ENCODE assay signal across 13 cellular contexts in the genomic region with DNA sequence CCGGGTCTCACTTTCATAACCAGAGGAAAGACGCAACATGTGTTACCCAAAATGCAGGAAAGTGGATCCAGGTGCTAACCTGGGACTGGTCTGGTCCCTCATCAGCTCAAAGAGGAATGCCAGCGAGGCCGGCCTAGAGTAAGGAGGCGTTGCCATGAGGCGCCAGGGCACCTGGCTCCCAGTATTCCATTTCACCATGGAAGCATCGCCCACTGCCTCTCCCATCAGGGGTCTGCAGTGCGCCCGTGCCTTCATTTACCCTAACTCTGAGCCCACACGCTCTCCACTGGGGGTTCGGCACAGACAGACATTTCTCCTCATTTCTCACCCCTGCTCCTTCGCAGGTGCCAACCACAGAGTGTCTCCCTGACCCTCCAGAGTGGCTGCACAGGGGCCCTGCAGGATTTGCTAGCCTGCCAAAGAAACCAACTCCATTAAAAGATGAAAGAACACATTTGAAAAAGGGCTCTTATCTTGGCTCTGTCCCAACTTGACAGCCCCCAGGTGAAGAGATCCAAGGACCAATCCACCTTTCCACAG.
DNase-seq lines count a peak whose midpoint lies in the region; ATAC-seq, FAIRE-seq and TF ChIP-seq lines count a peak whose summit lies in the region.
"Had no signal": no experiment of that assay in that cellular context is flagged by ENCODE, and none has a peak within 500 bp of the region (broad histone marks: within the 10 kb centered on the region; RNA-seq: fewer than 3 reads in every experiment).

No MANE protein-coding gene starts in this region.

- H2AFZ ChIP-seq in PC-3 (ENCODE audit: low read length) (no peak overlapping the region), endothelial cell of umbilical vein (ENCODE audit: low read depth, low read length) (no peak overlapping the region)
- H2AFZ ChIP-seq: parathyroid adenoma had no signal

- H3K79me2 ChIP-seq in PC-3 (ENCODE audit: low read length) (peaks cover 16% of the 10 kb centered on the region), endothelial cell of umbilical vein (ENCODE audit: control insufficient read depth, insufficient read depth, low read length) (peaks cover 16% of the 10 kb centered on the region)
- H3K79me2 ChIP-seq: parathyroid adenoma had no signal

- H3K27ac ChIP-seq in BLaER1 treated with 17β-estradiol and CSF1 and Interleukin-3, amounts not matched to agents 10 nM and 100 nM, result peak overlapping the region in 9 of 11 experiments; percentile 4 to 85 (median 58); a peak in 14 of 22 replicates
- H3K27ac ChIP-seq in PC-3 (ENCODE audit: low read length) (peak overlapping the region; percentile 95), endothelial cell of umbilical vein (ENCODE audit: insufficient read depth, low read depth, low read length) (peak overlapping the region; percentile 91), sigmoid colon (peak overlapping the region; percentile 41 to 75 (median 52))
- H3K27ac ChIP-seq: C4-2B had no signal

- no peaks in the 10 kb centered on the region for H3K9me3 ChIP-seq in BLaER1 treated with 17β-estradiol and CSF1 and Interleukin-3, amounts not matched to agents 10 nM and 100 nM (replicated peaks in 1 of 11)
- H3K9me3 ChIP-seq in PC-3 (ENCODE audit: low read length) (no peaks in the 10 kb centered on the region), endothelial cell of umbilical vein (replicated peaks; ENCODE audit: control insufficient read depth, insufficient read depth, low read length) (no peaks in the 10 kb centered on the region), sigmoid colon (no peaks in the 10 kb centered on the region)

- no peaks in the 10 kb centered on the region for H3K36me3 ChIP-seq in BLaER1 treated with 17β-estradiol and CSF1 and Interleukin-3, amounts not matched to agents 10 nM and 100 nM
- H3K36me3 ChIP-seq in PC-3 (ENCODE audit: low read depth, low read length), result no peaks in the 10 kb centered on the region
- no peaks in the 10 kb centered on the region for H3K36me3 ChIP-seq in endothelial cell of umbilical vein (ENCODE audit: control insufficient read depth in 2 of 2, extremely low read depth in 1 of 2, insufficient read depth in 2 of 2, low read length in 2 of 2)
- no peaks in the 10 kb centered on the region for H3K36me3 ChIP-seq in sigmoid colon

- TF ChIP-seq POLR2A in endothelial cell of umbilical vein (IDR thresholded peaks at IDR 0.05; ENCODE audit: low read depth, low read length) (no peak), sigmoid colon (IDR thresholded peaks at IDR 0.05) (no peak)

- dilution Hi-C loops in endothelial cell of umbilical vein (cut with MboI; ENCODE audit: extremely low pct_ligation_motif_present, low sequenced_read_pairs), result no loop called here

- TF ChIP-seq CTCF in PC-3 (conservative IDR thresholded peaks at IDR 0.05; ENCODE audit: low read depth, low read length) (no peak), endothelial cell of umbilical vein (IDR thresholded peaks at IDR 0.05; ENCODE audit: extremely low read depth in 1 of 2, insufficient read depth in 1 of 2, low read depth in 1 of 2, low read length in 2 of 2) (no peak), sigmoid colon (IDR thresholded peaks at IDR 0.05) (no peak)

- BruUV-seq in PC-3 (replicated peaks; lab: Mats Ljungman, UMichigan) (no TSS peak), endothelial cell of umbilical vein (replicated peaks; lab: Mats Ljungman, UMichigan) (TSS peak; percentile 29)

- POLR2A ChIA-PET in PC-3 (lab: Charles Lee; ENCODE audit: unreplicated experiment), result no interaction called here
- POLR2A ChIA-PET in endothelial cell of umbilical vein (lab: Charles Lee), result no interaction called here

- no peak for FAIRE-seq in endothelial cell of umbilical vein (lab: Jason Lieb, UNC)

- H3K27me3 ChIP-seq in BLaER1 treated with 17β-estradiol and CSF1 and Interleukin-3, amounts not matched to agents 10 nM and 100 nM, result peaks cover 0 to 4% (median 0%) of the 10 kb centered on the region in 11 experiments; a peak in 3 of 22 replicates
- H3K27me3 ChIP-seq in PC-3 (ENCODE audit: low read length) (no peaks in the 10 kb centered on the region), endothelial cell of umbilical vein (ENCODE audit: control insufficient read depth in 2 of 2, insufficient read depth in 2 of 2, low read length in 2 of 2) (no peaks in the 10 kb centered on the region), sigmoid colon (no peaks in the 10 kb centered on the region)

- H3K4me2 ChIP-seq in BLaER1 treated with 17β-estradiol and CSF1 and Interleukin-3, amounts not matched to agents 10 nM and 100 nM, result peak overlapping the region; percentile 75 to 98 (median 88)
- H3K4me2 ChIP-seq in PC-3 (ENCODE audit: low read length), result peak overlapping the region; percentile 63
- H3K4me2 ChIP-seq in endothelial cell of umbilical vein (ENCODE audit: insufficient read depth, low read length), result peak overlapping the region; percentile 87

- no peak for TF ChIP-seq EP300 in sigmoid colon (IDR thresholded peaks at IDR 0.05)

- no peaks in the 10 kb centered on the region for H4K20me1 ChIP-seq in BLaER1 treated with 17β-estradiol and CSF1 and Interleukin-3, amounts not matched to agents 10 nM and 100 nM
- no peaks in the 10 kb centered on the region for H4K20me1 ChIP-seq in PC-3 (ENCODE audit: low read length)
- no peaks in the 10 kb centered on the region for H4K20me1 ChIP-seq in endothelial cell of umbilical vein (replicated peaks; ENCODE audit: control insufficient read depth, extremely low read depth, insufficient read depth, low read length)

- H3F3A ChIP-seq in PC-3 (ENCODE audit: low read length, unreplicated experiment), result no peaks in the 10 kb centered on the region

- ATAC-seq in PC-3, result no peak

- H3K4me1 ChIP-seq in BLaER1 treated with 17β-estradiol and CSF1 and Interleukin-3, amounts not matched to agents 10 nM and 100 nM, result peaks cover 51 to 100% (median 72%) of the 10 kb centered on the region in 10 experiments
- H3K4me1 ChIP-seq in PC-3 (ENCODE audit: insufficient read depth, low read length), result peaks cover 42% of the 10 kb centered on the region
- H3K4me1 ChIP-seq in endothelial cell of umbilical vein (ENCODE audit: control insufficient read depth, extremely low read depth, insufficient read depth, low read length), result peaks cover 43% of the 10 kb centered on the region
- peaks cover 0 to 68% (median 34%) of the 10 kb centered on the region in 4 donors for H3K4me1 ChIP-seq in sigmoid colon

- DNase-seq in PC-3, result no peak
- no peak for DNase-seq in endothelial cell of umbilical vein (ENCODE audit: low read depth, low spot score)
- no peak for DNase-seq in sigmoid colon
- no peak for DNase-seq in COLO668 (lab: John Stamatoyannopoulos, UW; ENCODE audit: unreplicated experiment)
- no peak for DNase-seq in HuH-7.5 (ENCODE audit: low spot score)
- DNase-seq in SHP77 (lab: John Stamatoyannopoulos, UW), result no peak
- no peak for DNase-seq in NCI-H510A treated with DMSO at 0.1 percent for 48 hours (lab: John Stamatoyannopoulos, UW)
- DNase-seq: activated CD8-positive, alpha-beta memory T cell treated with anti-CD3 and anti-CD28 coated beads, Interleukin-2, amount 50 U/mL, for 48 hours; immature natural killer cell; NCI-H146 had no signal

- peak overlapping the region in 5 of 10 experiments; percentile 13 to 53 (median 32); a peak in 6 of 20 replicates for H3K4me3 ChIP-seq in BLaER1 treated with 17β-estradiol and CSF1 and Interleukin-3, amounts not matched to agents 10 nM and 100 nM
- H3K4me3 ChIP-seq in PC-3 (ENCODE audit: low read length) (no peak overlapping the region), endothelial cell of umbilical vein (replicated peaks in 1 of 3; ENCODE audit: insufficient read depth in 1 of 3, low read depth in 1 of 3, low read length in 3 of 3) (no peak overlapping the region), sigmoid colon (no peak overlapping the region)

- H3K9ac ChIP-seq in BLaER1 treated with 17β-estradiol and CSF1 and Interleukin-3, amounts not matched to agents 10 nM and 100 nM, result peak overlapping the region in 6 of 11 experiments; percentile 3 to 78 (median 65); a peak in 8 of 22 replicates
- H3K9ac ChIP-seq in PC-3 (ENCODE audit: low read length) (peak overlapping the region; percentile 64), endothelial cell of umbilical vein (replicated peaks; ENCODE audit: extremely low read depth, insufficient read depth, low read length) (peak overlapping the region; percentile 58)
- H3K9ac ChIP-seq: parathyroid adenoma had no signal

- H3K9me1 ChIP-seq in endothelial cell of umbilical vein (replicated peaks; ENCODE audit: control insufficient read depth, extremely low read depth, insufficient read depth, low read length), result no peaks in the 10 kb centered on the region

- intact Hi-C loops in PC-3 (cut with micrococcal nuclease), result no loop called here
- intact Hi-C loops in endothelial cell of umbilical vein (cut with micrococcal nuclease), result loop anchor here (1.0 to 2.0 kb wide), 2 partner anchors 37 to 87 kb away; no protein-coding TSS in a partner anchor
- intact Hi-C loops in sigmoid colon (cut with DNase I), result no loop called here

- WGBS in sigmoid colon, 2 donors, result 96 to 97% methylated on average over 12 of the region's 12 CpGs

- no peaks in the 10 kb centered on the region for H3K9me2 ChIP-seq in PC-3 (replicated peaks; ENCODE audit: low read length)

- CTCF ChIA-PET in PC-3 (lab: Charles Lee) (no interaction called here), endothelial cell of umbilical vein (lab: Charles Lee) (no interaction called here)

TF ChIP-seq in endothelial cell of umbilical vein, 7 proteins besides CTCF, POLR2A, EP300 and RAD21:
- TF ChIP-seq GATA2 (IDR thresholded peaks at IDR 0.05; ENCODE audit: insufficient read depth, insufficient read length, low read depth, low read length) (no peak), FOS (IDR thresholded peaks at IDR 0.05; ENCODE audit: borderline replicate concordance, insufficient read depth, low read length) (no peak), JUN (IDR thresholded peaks at IDR 0.05; ENCODE audit: borderline replicate concordance, insufficient read depth, insufficient read length, low read depth) (no peak), MYC (IDR thresholded peaks at IDR 0.05; ENCODE audit: low read depth, low read length) (no peak), EZH2 (IDR thresholded peaks at IDR 0.05; ENCODE audit: borderline replicate concordance, low read depth, low read length, severe bottlenecking) (no peak), POLR2AphosphoS5 (IDR thresholded peaks at IDR 0.05; ENCODE audit: insufficient read depth, low read depth, low read length) (no peak)
- TF ChIP-seq, protein P1, sequence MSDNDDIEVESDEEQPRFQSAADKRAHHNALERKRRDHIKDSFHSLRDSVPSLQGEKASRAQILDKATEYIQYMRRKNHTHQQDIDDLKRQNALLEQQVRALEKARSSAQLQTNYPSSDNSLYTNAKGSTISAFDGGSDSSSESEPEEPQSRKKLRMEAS (IDR thresholded peaks at IDR 0.05; ENCODE audit: insufficient read depth, insufficient read length), result no peak
